In genomic region chr6:26045939-26046368, GRCh38 we compare ENCODE assay signal across 8 cellular contexts. TPM values are rescaled to one million over a fixed set of nuclear protein-coding genes. Genes with fewer than 3 reads are reported as not detected.
DNase-seq lines count a peak whose midpoint lies in the region; ATAC-seq lines count a peak whose summit lies in the region.

No MANE protein-coding gene starts in this region.

- H3K36me3 Mint-ChIP-seq in activated T-helper 1 cell treated with anti-CD3 and anti-CD28 coated beads, Interleukin-12 subunit alpha, Interleukin-12 subunit beta, Interleukin-2, Interleukin-4 antibody, amounts not matched to agents 30 ng/mL and 10 ng/mL and 1 ng/mL, durations not matched to agents 14 hours and 24 hours and 36 hours (ENCODE audit: low read depth): no peaks in the 10 kb centered on the region

- peak overlapping the region in 9 of 11 experiments; percentile 68 to 87 (median 80); a peak in 17 of 22 replicates for H3K27ac ChIP-seq in BLaER1 treated with 17β-estradiol and CSF1 and Interleukin-3, amounts not matched to agents 10 nM and 100 nM

- no peak for DNase-seq in activated T-helper 1 cell treated with anti-CD3 and anti-CD28 coated beads, Interleukin-12 subunit alpha, Interleukin-12 subunit beta, Interleukin-2, Interleukin-4 antibody, amounts not matched to agents 30 ng/mL and 10 ng/mL and 1 ng/mL, durations not matched to agents 14 hours and 24 hours and 36 hours (ENCODE audit: low spot score)
- peak; percentile 54 for DNase-seq in kidney tubule cell (ENCODE audit: low spot score)
- DNase-seq in D341Med (ENCODE audit: low spot score): no peak
- no peak for DNase-seq in UCSD-AML1 (lab: John Stamatoyannopoulos, UW; ENCODE audit: unreplicated experiment)
- DNase-seq in anterior cingulate cortex (lab: John Stamatoyannopoulos, UW): no peak

- peak overlapping the region; percentile 86 for H3K4me3 Mint-ChIP-seq in activated T-helper 1 cell treated with anti-CD3 and anti-CD28 coated beads, Interleukin-12 subunit alpha, Interleukin-12 subunit beta, Interleukin-2, Interleukin-4 antibody, amounts not matched to agents 30 ng/mL and 10 ng/mL and 1 ng/mL, durations not matched to agents 14 hours and 24 hours and 36 hours

- H3K4me1 Mint-ChIP-seq in activated T-helper 1 cell treated with anti-CD3 and anti-CD28 coated beads, Interleukin-12 subunit alpha, Interleukin-12 subunit beta, Interleukin-2, Interleukin-4 antibody, amounts not matched to agents 30 ng/mL and 10 ng/mL and 1 ng/mL, durations not matched to agents 14 hours and 24 hours and 36 hours (ENCODE audit: low read depth): peaks cover 49% of the 10 kb centered on the region

- peaks cover 38 to 63% (median 60%) of the 10 kb centered on the region in 11 experiments for H3K27me3 ChIP-seq in BLaER1 treated with 17β-estradiol and CSF1 and Interleukin-3, amounts not matched to agents 10 nM and 100 nM

- peaks cover 8 to 40% (median 32%) of the 10 kb centered on the region in 11 experiments; a peak in 20 of 22 replicates for H3K9me3 ChIP-seq in BLaER1 treated with 17β-estradiol and CSF1 and Interleukin-3, amounts not matched to agents 10 nM and 100 nM (replicated peaks in 1 of 11)

- no peaks in the 10 kb centered on the region for H3K36me3 ChIP-seq in BLaER1 treated with 17β-estradiol and CSF1 and Interleukin-3, amounts not matched to agents 10 nM and 100 nM

- peak overlapping the region; percentile 39 to 81 (median 76); a peak in 21 of 22 replicates for H3K9ac ChIP-seq in BLaER1 treated with 17β-estradiol and CSF1 and Interleukin-3, amounts not matched to agents 10 nM and 100 nM

- H3K27ac Mint-ChIP-seq in activated T-helper 1 cell treated with anti-CD3 and anti-CD28 coated beads, Interleukin-12 subunit alpha, Interleukin-12 subunit beta, Interleukin-2, Interleukin-4 antibody, amounts not matched to agents 30 ng/mL and 10 ng/mL and 1 ng/mL, durations not matched to agents 14 hours and 24 hours and 36 hours: peak overlapping the region; percentile 98

- H3K4me1 ChIP-seq in BLaER1 treated with 17β-estradiol and CSF1 and Interleukin-3, amounts not matched to agents 10 nM and 100 nM: peaks cover 21 to 32% (median 25%) of the 10 kb centered on the region in 10 experiments; a peak in 18 of 20 replicates

- intact Hi-C loops in activated T-helper 1 cell treated with anti-CD3 and anti-CD28 coated beads, Interleukin-12 subunit alpha, Interleukin-12 subunit beta, Interleukin-2, Interleukin-4 antibody, amounts not matched to agents 30 ng/mL and 10 ng/mL and 1 ng/mL, durations not matched to agents 14 hours and 24 hours and 36 hours (cut with micrococcal nuclease): loop anchor here (1.0 to 2.0 kb wide), 3 partner anchors 9 to 171 kb away; a partner anchor contains a TSS

- peak overlapping the region; percentile 46 to 71 (median 58); a peak in 19 of 20 replicates for H3K4me3 ChIP-seq in BLaER1 treated with 17β-estradiol and CSF1 and Interleukin-3, amounts not matched to agents 10 nM and 100 nM

- H3K9me3 Mint-ChIP-seq in activated T-helper 1 cell treated with anti-CD3 and anti-CD28 coated beads, Interleukin-12 subunit alpha, Interleukin-12 subunit beta, Interleukin-2, Interleukin-4 antibody, amounts not matched to agents 30 ng/mL and 10 ng/mL and 1 ng/mL, durations not matched to agents 14 hours and 24 hours and 36 hours: no peaks in the 10 kb centered on the region

- peak overlapping the region; percentile 78 to 97 (median 85) for H3K4me2 ChIP-seq in BLaER1 treated with 17β-estradiol and CSF1 and Interleukin-3, amounts not matched to agents 10 nM and 100 nM

- no peaks in the 10 kb centered on the region for H3K27me3 Mint-ChIP-seq in activated T-helper 1 cell treated with anti-CD3 and anti-CD28 coated beads, Interleukin-12 subunit alpha, Interleukin-12 subunit beta, Interleukin-2, Interleukin-4 antibody, amounts not matched to agents 30 ng/mL and 10 ng/mL and 1 ng/mL, durations not matched to agents 14 hours and 24 hours and 36 hours (ENCODE audit: insufficient read depth)

- ATAC-seq in HG03159 (IDR thresholded peaks at IDR 0.05; ENCODE audit: unreplicated experiment) (peak; percentile 5), GM21825 (IDR thresholded peaks at IDR 0.05; ENCODE audit: unreplicated experiment) (no peak)

- H4K20me1 ChIP-seq in BLaER1 treated with 17β-estradiol and CSF1 and Interleukin-3, amounts not matched to agents 10 nM and 100 nM: no peaks in the 10 kb centered on the region; a peak in 1 of 22 replicates

RNA-seq across cellular contexts. Expression of gene HFE, which starts 41.3 kb away (rescaled TPM):
- total RNA-seq in activated T-helper 1 cell treated with anti-CD3 and anti-CD28 coated beads, Interleukin-12 subunit alpha, Interleukin-12 subunit beta, Interleukin-2, Interleukin-4 antibody, amounts not matched to agents 30 ng/mL and 10 ng/mL and 1 ng/mL, durations not matched to agents 14 hours and 24 hours and 36 hours: 0.13 and 0.37 TPM in 2 replicates
